In the genomic region with DNA sequence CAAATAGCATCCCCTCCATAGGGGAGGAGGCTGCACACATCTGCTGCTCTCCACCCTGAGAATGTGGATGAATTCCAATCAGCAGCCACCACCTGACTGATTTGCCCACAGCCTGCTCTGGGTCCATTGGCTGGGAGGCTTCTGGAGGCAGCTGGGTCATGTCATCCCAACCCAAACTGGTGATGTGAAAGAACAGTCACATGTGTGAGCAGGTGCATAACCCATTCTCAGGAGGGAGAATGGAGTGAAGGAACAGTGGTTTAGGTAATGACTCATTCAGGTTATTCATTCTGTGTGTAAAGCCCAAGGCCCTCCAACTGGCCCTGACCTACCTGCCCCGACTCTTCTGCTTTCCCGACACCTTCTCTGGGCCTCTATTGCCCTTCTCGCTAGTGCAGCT, we compare ENCODE assay signal across 11 cellular contexts.
DNase-seq lines count a peak whose midpoint lies in the region; ATAC-seq and TF ChIP-seq lines count a peak whose summit lies in the region.
"Had no signal": no experiment of that assay in that cellular context is flagged by ENCODE, and none has a peak within 500 bp of the region (broad histone marks: within the 10 kb centered on the region; RNA-seq: fewer than 3 reads in every experiment).

No MANE protein-coding gene starts in this region.

- H3K27ac ChIP-seq in left lung = no peak overlapping the region
- no peak overlapping the region for H3K27ac ChIP-seq in brain microvascular endothelial cell

- H3K4me1 ChIP-seq in left lung = peaks cover 0 to 28% of the 10 kb centered on the region in 2 donors

- no peaks in the 10 kb centered on the region for H3K9me3 ChIP-seq in left lung

- DNase-seq in GM06990 (ENCODE audit: extremely low read depth, insufficient read length) (peak; percentile 72), glomerular visceral epithelial cell (ENCODE audit: extremely low spot score) (no peak), left lung (no peak), NCI-H187 treated with DMSO at 0.1 percent for 48 hours (lab: John Stamatoyannopoulos, UW) (no peak), brain microvascular endothelial cell (no peak)
- DNase-seq: KBM-7, NCI-H226, SW 1271 had no signal

- H3K4me3 ChIP-seq in GM06990 (replicated peaks; ENCODE audit: low read depth, low read length) (no peak overlapping the region), left lung (no peak overlapping the region), brain microvascular endothelial cell (ENCODE audit: low read depth, low read length) (no peak overlapping the region)

- intact Hi-C loops in left lung (cut with DNase I) = no loop called here

- H3K36me3 ChIP-seq in GM06990 (ENCODE audit: control insufficient read depth, insufficient read depth, low read length) = no peaks in the 10 kb centered on the region
- no peaks in the 10 kb centered on the region for H3K36me3 ChIP-seq in left lung
- no peaks in the 10 kb centered on the region for H3K36me3 ChIP-seq in brain microvascular endothelial cell (replicated peaks)

- ATAC-seq in GM18868 (IDR thresholded peaks at IDR 0.05; ENCODE audit: unreplicated experiment) = peak; percentile 61
- peak; percentile 81 for ATAC-seq in HG02642 (IDR thresholded peaks at IDR 0.05; ENCODE audit: poor library complexity, unreplicated experiment)
- ATAC-seq in HG03565 (IDR thresholded peaks at IDR 0.05; ENCODE audit: unreplicated experiment) = peak; percentile 57
- ATAC-seq in left lung = no peak

- no peak for TF ChIP-seq CTCF in GM06990 (IDR thresholded peaks at IDR 0.05; ENCODE audit: insufficient read depth, low read length, poor library complexity, severe bottlenecking)
- no peak for TF ChIP-seq CTCF in left lung (IDR thresholded peaks at IDR 0.05)
- no peak for TF ChIP-seq CTCF in brain microvascular endothelial cell (IDR thresholded peaks at IDR 0.05; ENCODE audit: low read depth, low read length, missing control alignments)

- H3K27me3 ChIP-seq in GM06990 (replicated peaks; ENCODE audit: control insufficient read depth, insufficient read depth, low read length) = no peaks in the 10 kb centered on the region
- no peaks in the 10 kb centered on the region for H3K27me3 ChIP-seq in left lung
- no peaks in the 10 kb centered on the region for H3K27me3 ChIP-seq in brain microvascular endothelial cell (replicated peaks)

- in situ Hi-C loops in brain microvascular endothelial cell (cut with HindIII; ENCODE audit: low pct_ligation_motif_present, low sequenced_read_pairs) = no loop called here
